Comparison of ENCODE assay signal across 9 cellular contexts in the genomic region with DNA sequence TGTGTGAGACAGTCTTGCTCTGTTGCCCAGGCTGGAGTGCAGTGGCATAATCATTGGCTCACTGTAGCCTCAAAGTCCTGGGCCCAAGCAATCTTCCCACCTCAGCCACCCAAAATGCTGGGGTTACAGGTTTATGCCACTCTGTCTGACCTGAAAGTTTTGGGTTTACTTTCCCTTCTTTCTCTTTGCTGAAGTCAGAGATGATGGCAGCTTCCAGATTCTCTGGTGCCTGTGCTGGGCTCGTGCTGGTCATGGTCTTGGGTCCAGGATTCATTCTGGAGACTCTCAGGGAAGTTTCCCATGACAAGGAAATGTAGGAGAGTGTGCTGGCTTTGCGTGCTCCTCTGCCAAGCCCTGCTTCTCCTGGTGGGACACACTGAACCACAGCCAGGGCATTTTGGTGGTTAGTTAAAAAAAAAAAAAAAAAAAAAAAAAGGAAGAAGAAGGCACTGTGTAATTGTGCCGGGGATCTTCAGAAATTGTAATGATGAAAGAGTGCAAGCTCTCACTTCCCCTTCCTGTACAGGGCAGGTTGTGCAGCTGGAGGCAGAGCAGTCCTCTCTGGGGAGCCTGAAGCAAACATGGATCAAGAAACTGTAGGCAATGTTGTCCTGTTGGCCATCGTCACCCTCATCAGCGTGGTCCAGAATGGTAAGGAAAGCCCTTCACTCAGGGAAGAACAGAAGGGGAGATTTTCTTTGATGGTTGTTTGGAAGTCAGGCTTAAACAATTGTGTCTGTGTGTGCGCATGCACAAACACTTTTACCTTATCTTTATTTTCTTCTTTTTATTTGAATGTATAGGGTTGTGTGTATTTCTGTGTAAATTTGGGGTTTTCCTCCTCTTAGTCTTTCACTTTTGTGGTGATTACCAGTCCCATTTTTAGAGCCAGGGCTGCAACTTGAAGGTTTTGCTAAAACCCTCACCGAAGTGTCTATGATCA. TPM values are rescaled to one million over a fixed set of nuclear protein-coding genes. Genes with fewer than 3 reads are reported as not detected.
DNase-seq lines count a peak whose midpoint lies in the region; ATAC-seq, FAIRE-seq and TF ChIP-seq lines count a peak whose summit lies in the region.
"Had no signal": no experiment of that assay in that cellular context is flagged by ENCODE, and none has a peak within 500 bp of the region (broad histone marks: within the 10 kb centered on the region; RNA-seq: fewer than 3 reads in every experiment).

A gene (plus strand): TSS at position 519 of the 943 bp plus-strand sequence. CDS start 63 bp downstream, at position 582.

- peak within 1 kb of the TSS; percentile 58 for H3K4me3 ChIP-seq in mononuclear cell (ENCODE audit: low read length)

- no peak for FAIRE-seq in urothelium cell line (lab: Jason Lieb, UNC)
- FAIRE-seq: endothelial cell of umbilical vein had no signal

- H3K9me3 ChIP-seq in mononuclear cell (ENCODE audit: low read depth, low read length): no peaks in the 10 kb centered on the region

- H3K27me3 ChIP-seq in mononuclear cell (ENCODE audit: insufficient read depth, low read length): no peaks in the 10 kb centered on the region

- in situ Hi-C loops in GM13976 (cut with MboI; ENCODE audit: low sequenced_read_pairs, unreplicated experiment): no loop called here
- in situ Hi-C loops in KBM-7 (cut with MboI; ENCODE audit: low pct_unique_long_range_greater_than_20kb, low sequenced_read_pairs): no loop called here

- no peak for TF ChIP-seq CTCF in GM13976 (IDR thresholded peaks at IDR 0.05; ENCODE audit: borderline replicate concordance, control extremely low read depth, extremely low read depth, insufficient read depth, missing control alignments)

- peak; percentile 72 for ATAC-seq in GM21528 (IDR thresholded peaks at IDR 0.05; ENCODE audit: low FRiP score, unreplicated experiment)

- peaks cover 72% of the 10 kb centered on the region for H3K4me1 ChIP-seq in mononuclear cell (ENCODE audit: insufficient read depth, low read length)

- peak; percentile 68 for DNase-seq in GM13976 (ENCODE audit: low spot score)
- DNase-seq in KBM-7: peak; percentile 87
- DNase-seq in activated effector memory CD4-positive, alpha-beta T cell treated with anti-CD3 and anti-CD28 coated beads, Interleukin-2, amount 50 U/mL, for 16 hours: peak; percentile 71
- DNase-seq in urothelium cell line (ENCODE audit: low spot score): no peak
- DNase-seq in SK-N-DZ (ENCODE audit: low spot score): no peak
- DNase-seq in HPDE6-E6E7 (ENCODE audit: extremely low spot score): no peak

RNA-seq across cellular contexts. Expression of the gene that starts here (rescaled TPM):
- total RNA-seq in mononuclear cell: 48.2 TPM
- polyA plus RNA-seq in SK-N-DZ (2014; cell fraction: cytosol; rRNA removed): not detected in 2 replicates
- polyA plus RNA-seq in SK-N-DZ (2014; cell fraction: nucleus; rRNA removed): not detected in 2 replicates
- total RNA-seq: endothelial cell of umbilical vein had no signal

Comparison
In these comparisons a context has a peak if more than half of its experiments do, and no peak if none do; other contexts are left out.
1. DNase-seq: peak in GM13976 (single experiment), KBM-7 (single experiment) and activated effector memory CD4-positive, alpha-beta T cell treated with anti-CD3 and anti-CD28 coated beads, Interleukin-2, amount 50 U/mL, for 16 hours (single experiment); none in urothelium cell line (single experiment), SK-N-DZ (single experiment) and HPDE6-E6E7 (single experiment).